Comparison of ENCODE assay signal across 15 cellular contexts in the genomic region with DNA sequence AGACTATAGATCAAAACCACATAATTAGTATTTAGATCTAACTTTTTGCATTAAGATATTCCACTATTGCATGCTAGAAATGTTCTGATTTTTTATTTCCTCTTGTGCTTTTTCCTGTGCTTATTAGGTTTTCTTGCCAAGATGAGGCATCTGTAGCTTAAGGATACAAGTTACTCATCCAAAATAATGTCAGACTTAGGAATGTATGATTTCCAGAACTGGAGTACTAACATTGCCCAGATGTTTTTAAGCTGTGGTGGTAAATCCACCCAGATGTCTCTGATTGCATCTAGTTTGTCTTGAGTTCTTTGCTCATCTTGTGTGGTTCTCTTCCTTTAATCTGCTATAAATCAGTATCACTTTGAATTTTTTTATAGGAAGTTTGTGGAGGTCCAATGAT.
DNase-seq lines count a peak whose midpoint lies in the region; ATAC-seq and TF ChIP-seq lines count a peak whose summit lies in the region.
"Had no signal": no experiment of that assay in that cellular context is flagged by ENCODE, and none has a peak within 500 bp of the region (broad histone marks: within the 10 kb centered on the region; RNA-seq: fewer than 3 reads in every experiment).

No MANE protein-coding gene starts in this region.

- no peaks in the 10 kb centered on the region for H3K36me3 ChIP-seq in ovary
- H3K36me3 ChIP-seq: gastrocnemius medialis, MG63 had no signal

- no peak overlapping the region for H3K27ac Mint-ChIP-seq in activated naive CD8-positive, alpha-beta T cell treated with anti-CD3 and anti-CD28 coated beads, Interleukin-2, amount 50 U/mL, for 24 hours
- H3K27ac Mint-ChIP-seq: activated CD4-positive, alpha-beta memory T cell treated with anti-CD3 and anti-CD28 coated beads, Interleukin-2, amount 10 ng/mL, durations not matched to agents 7 days and 5 days; activated T-helper 1 cell treated with anti-CD3 and anti-CD28 coated beads, Interleukin-12 subunit alpha, Interleukin-12 subunit beta, Interleukin-2, Interleukin-4 antibody, amounts not matched to agents 30 ng/mL and 10 ng/mL and 1 ng/mL, durations not matched to agents 14 hours and 24 hours and 36 hours had no signal

- no peak for TF ChIP-seq EP300 in ovary (IDR thresholded peaks at IDR 0.05)

- peak; percentile 72 for DNase-seq in AG20443 (ENCODE audit: low spot score)
- DNase-seq in M059J (ENCODE audit: low read depth) = peak; percentile 41
- peak; percentile 68 for DNase-seq in epithelial cell of esophagus (ENCODE audit: low read depth)
- peak; percentile 51 for DNase-seq in myocyte (ENCODE audit: low read depth)
- DNase-seq in ovary = no peak
- no peak for DNase-seq in MV-4-11 (lab: John Stamatoyannopoulos, UW)
- no peak for DNase-seq in activated naive CD8-positive, alpha-beta T cell treated with anti-CD3 and anti-CD28 coated beads, Interleukin-2, amount 50 U/mL, for 24 hours
- DNase-seq: activated CD4-positive, alpha-beta memory T cell treated with anti-CD3 and anti-CD28 coated beads, Interleukin-2, amount 10 ng/mL, durations not matched to agents 7 days and 5 days; amygdala; DND-41; gastrocnemius medialis; MG63; mucosa of descending colon had no signal

- no peaks in the 10 kb centered on the region for H3K36me3 Mint-ChIP-seq in activated naive CD8-positive, alpha-beta T cell treated with anti-CD3 and anti-CD28 coated beads, Interleukin-2, amount 50 U/mL, for 24 hours (ENCODE audit: low read depth)

- no peaks in the 10 kb centered on the region for H3K27me3 ChIP-seq in ovary
- H3K27me3 ChIP-seq: gastrocnemius medialis, MG63 had no signal

- no peak for TF ChIP-seq POLR2A in ovary (IDR thresholded peaks at IDR 0.05)

- H3K4me3 ChIP-seq in epithelial cell of esophagus (ENCODE audit: low read length) (no peak overlapping the region), ovary (no peak overlapping the region)
- H3K4me3 ChIP-seq: gastrocnemius medialis, MG63, mucosa of descending colon had no signal

- H3K9me3 ChIP-seq in ovary = no peaks in the 10 kb centered on the region
- H3K9me3 ChIP-seq: gastrocnemius medialis, MG63, mucosa of descending colon had no signal

- no peak overlapping the region for H3K4me3 Mint-ChIP-seq in activated naive CD8-positive, alpha-beta T cell treated with anti-CD3 and anti-CD28 coated beads, Interleukin-2, amount 50 U/mL, for 24 hours
- H3K4me3 Mint-ChIP-seq: activated CD4-positive, alpha-beta memory T cell treated with anti-CD3 and anti-CD28 coated beads, Interleukin-2, amount 10 ng/mL, durations not matched to agents 7 days and 5 days; activated T-helper 1 cell treated with anti-CD3 and anti-CD28 coated beads, Interleukin-12 subunit alpha, Interleukin-12 subunit beta, Interleukin-2, Interleukin-4 antibody, amounts not matched to agents 30 ng/mL and 10 ng/mL and 1 ng/mL, durations not matched to agents 14 hours and 24 hours and 36 hours had no signal

- ATAC-seq in activated naive CD8-positive, alpha-beta T cell treated with anti-CD3 and anti-CD28 coated beads, Interleukin-2, amount 50 U/mL, for 24 hours = no peak
- ATAC-seq in HG02588 (IDR thresholded peaks at IDR 0.05; ENCODE audit: unreplicated experiment) = no peak
- ATAC-seq: gastrocnemius medialis, mucosa of descending colon had no signal

- no peaks in the 10 kb centered on the region for H3K27me3 Mint-ChIP-seq in activated naive CD8-positive, alpha-beta T cell treated with anti-CD3 and anti-CD28 coated beads, Interleukin-2, amount 50 U/mL, for 24 hours
- H3K27me3 Mint-ChIP-seq: activated CD4-positive, alpha-beta memory T cell treated with anti-CD3 and anti-CD28 coated beads, Interleukin-2, amount 10 ng/mL, durations not matched to agents 7 days and 5 days had no signal

- H3K4me1 Mint-ChIP-seq in activated naive CD8-positive, alpha-beta T cell treated with anti-CD3 and anti-CD28 coated beads, Interleukin-2, amount 50 U/mL, for 24 hours = no peaks in the 10 kb centered on the region
- H3K4me1 Mint-ChIP-seq: activated CD4-positive, alpha-beta memory T cell treated with anti-CD3 and anti-CD28 coated beads, Interleukin-2, amount 10 ng/mL, durations not matched to agents 7 days and 5 days had no signal

- TF ChIP-seq CTCF in epithelial cell of esophagus (IDR thresholded peaks at IDR 0.05; ENCODE audit: insufficient read depth, low read depth, low read length, missing control alignments) (no peak), ovary (IDR thresholded peaks at IDR 0.05) (no peak)

- H3K9me3 Mint-ChIP-seq in activated naive CD8-positive, alpha-beta T cell treated with anti-CD3 and anti-CD28 coated beads, Interleukin-2, amount 50 U/mL, for 24 hours = peaks cover 12% of the 10 kb centered on the region

- H3K27ac ChIP-seq in ovary = no peak overlapping the region
- H3K27ac ChIP-seq: gastrocnemius medialis had no signal

- peaks cover 3% of the 10 kb centered on the region for H3K4me1 ChIP-seq in ovary (ENCODE audit: insufficient read depth)
- H3K4me1 ChIP-seq: gastrocnemius medialis had no signal

- intact Hi-C loops in ovary (cut with DNase I) = no loop called here

Comparison
In these comparisons a context has a peak if more than half of its experiments do, and no peak if none do; other contexts are left out.
1. DNase-seq: peak in AG20443 (single experiment), M059J (single experiment), epithelial cell of esophagus (single experiment) and myocyte (single experiment); none in ovary (0 of 5), MV-4-11 (single experiment) and activated naive CD8-positive, alpha-beta T cell treated with anti-CD3 and anti-CD28 coated beads, Interleukin-2, amount 50 U/mL, for 24 hours (single experiment).